1 cellular context compared by ENCODE assay signal in genomic region chr1:1135339-1136111, GRCh38.
TF ChIP-seq lines count a peak whose summit lies in the region.

No MANE protein-coding gene starts in this region.

TF ChIP-seq in K562, 482 proteins besides CTCF, POLR2A, EP300 and RAD21 (continued from another document):
- TF ChIP-seq GTF2B (IDR thresholded peaks at IDR 0.05; ENCODE audit: extremely low read depth, insufficient read length) (no peak), DMBX1 (CRISPR knock-in tag; IDR thresholded peaks at IDR 0.05; ENCODE audit: borderline replicate concordance) (no peak; the same call in 1 of the 2 replicates), ZNF830 (CRISPR knock-in tag; IDR thresholded peaks at IDR 0.05) (no peak), NCOA6 (IDR thresholded peaks at IDR 0.05) (no peak), ETV1 (tag; conservative IDR thresholded peaks at IDR 0.05; ENCODE audit: low read depth) (0 out of 2 replicates have a peak, but pooled peaks have one; percentile 51), HNRNPLL (IDR thresholded peaks at IDR 0.05; ENCODE audit: low read depth, low read length, poor library complexity, severe bottlenecking) (no peak), DPF2 (IDR thresholded peaks at IDR 0.05) (no peak), CC2D1A (IDR thresholded peaks at IDR 0.05) (no peak), CCNT2 (IDR thresholded peaks at IDR 0.05; ENCODE audit: borderline replicate concordance, extremely low read depth, insufficient read length, low read depth, low read length) (no peak), THRAP3 (IDR thresholded peaks at IDR 0.05; ENCODE audit: borderline replicate concordance) (no peak), TAF15 (IDR thresholded peaks at IDR 0.05; ENCODE audit: low read depth, low read length) (no peak), JUN (IDR thresholded peaks at IDR 0.05; ENCODE audit: borderline replicate concordance, low read depth, low read length) (no peak), JUN (CRISPR knock-in tag; IDR thresholded peaks at IDR 0.05; ENCODE audit: borderline replicate concordance) (no peak), IFI16 (CRISPR knock-in tag; IDR thresholded peaks at IDR 0.05) (no peak), MTF1 (CRISPR knock-in tag; IDR thresholded peaks at IDR 0.05; ENCODE audit: borderline replicate concordance) (no peak), GTF2F1 (IDR thresholded peaks at IDR 0.05; ENCODE audit: low read depth, low read length) (no peak), HBP1 (CRISPR knock-in tag; IDR thresholded peaks at IDR 0.05) (no peak), NR1H2 (CRISPR knock-in tag; IDR thresholded peaks at IDR 0.05) (no peak), KLF16 (IDR thresholded peaks at IDR 0.05) (peak; percentile 67; the same call in 1 of the 2 replicates), ZNF668 (CRISPR knock-in tag; IDR thresholded peaks at IDR 0.05) (no peak), BRCA1 (IDR thresholded peaks at IDR 0.05) (no peak), BRCA1 (CRISPR knock-in tag; IDR thresholded peaks at IDR 0.05) (no peak), SMARCA4 (IDR thresholded peaks at IDR 0.05) (no peak), CBX5 (IDR thresholded peaks at IDR 0.05; ENCODE audit: borderline replicate concordance, low read depth) (no peak), ELF2 (CRISPR knock-in tag; IDR thresholded peaks at IDR 0.05) (no peak), ZNF518B (CRISPR knock-in tag; IDR thresholded peaks at IDR 0.05) (no peak), FOXP4 (CRISPR knock-in tag; IDR thresholded peaks at IDR 0.05; ENCODE audit: borderline replicate concordance) (no peak), ZNF79 (CRISPR knock-in tag; IDR thresholded peaks at IDR 0.05; ENCODE audit: low read depth) (no peak), NONO (IDR thresholded peaks at IDR 0.05; ENCODE audit: low read depth in 2 of 2, low read length in 1 of 2) (no peak), TCF7 (IDR thresholded peaks at IDR 0.05; ENCODE audit: borderline replicate concordance) (no peak), EGR1 (conservative IDR thresholded peaks at IDR 0.05) (no peak), IRF9 (tag; IDR thresholded peaks at IDR 0.05) (peak; percentile 24; the same call in 1 of the 2 replicates), SMAD1 (IDR thresholded peaks at IDR 0.05; ENCODE audit: low read depth, low read length, partially characterized antibody) (no peak), ERF (CRISPR knock-in tag; IDR thresholded peaks at IDR 0.05) (no peak)
- TF ChIP-seq, protein P1, sequence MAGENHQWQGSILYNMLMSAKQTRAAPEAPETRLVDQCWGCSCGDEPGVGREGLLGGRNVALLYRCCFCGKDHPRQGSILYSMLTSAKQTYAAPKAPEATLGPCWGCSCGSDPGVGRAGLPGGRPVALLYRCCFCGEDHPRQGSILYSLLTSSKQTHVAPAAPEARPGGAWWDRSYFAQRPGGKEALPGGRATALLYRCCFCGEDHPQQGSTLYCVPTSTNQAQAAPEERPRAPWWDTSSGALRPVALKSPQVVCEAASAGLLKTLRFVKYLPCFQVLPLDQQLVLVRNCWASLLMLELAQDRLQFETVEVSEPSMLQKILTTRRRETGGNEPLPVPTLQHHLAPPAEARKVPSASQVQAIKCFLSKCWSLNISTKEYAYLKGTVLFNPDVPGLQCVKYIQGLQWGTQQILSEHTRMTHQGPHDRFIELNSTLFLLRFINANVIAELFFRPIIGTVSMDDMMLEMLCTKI (IDR thresholded peaks at IDR 0.05; ENCODE audit: partially characterized antibody) = no peak
- TF ChIP-seq, protein P2, sequence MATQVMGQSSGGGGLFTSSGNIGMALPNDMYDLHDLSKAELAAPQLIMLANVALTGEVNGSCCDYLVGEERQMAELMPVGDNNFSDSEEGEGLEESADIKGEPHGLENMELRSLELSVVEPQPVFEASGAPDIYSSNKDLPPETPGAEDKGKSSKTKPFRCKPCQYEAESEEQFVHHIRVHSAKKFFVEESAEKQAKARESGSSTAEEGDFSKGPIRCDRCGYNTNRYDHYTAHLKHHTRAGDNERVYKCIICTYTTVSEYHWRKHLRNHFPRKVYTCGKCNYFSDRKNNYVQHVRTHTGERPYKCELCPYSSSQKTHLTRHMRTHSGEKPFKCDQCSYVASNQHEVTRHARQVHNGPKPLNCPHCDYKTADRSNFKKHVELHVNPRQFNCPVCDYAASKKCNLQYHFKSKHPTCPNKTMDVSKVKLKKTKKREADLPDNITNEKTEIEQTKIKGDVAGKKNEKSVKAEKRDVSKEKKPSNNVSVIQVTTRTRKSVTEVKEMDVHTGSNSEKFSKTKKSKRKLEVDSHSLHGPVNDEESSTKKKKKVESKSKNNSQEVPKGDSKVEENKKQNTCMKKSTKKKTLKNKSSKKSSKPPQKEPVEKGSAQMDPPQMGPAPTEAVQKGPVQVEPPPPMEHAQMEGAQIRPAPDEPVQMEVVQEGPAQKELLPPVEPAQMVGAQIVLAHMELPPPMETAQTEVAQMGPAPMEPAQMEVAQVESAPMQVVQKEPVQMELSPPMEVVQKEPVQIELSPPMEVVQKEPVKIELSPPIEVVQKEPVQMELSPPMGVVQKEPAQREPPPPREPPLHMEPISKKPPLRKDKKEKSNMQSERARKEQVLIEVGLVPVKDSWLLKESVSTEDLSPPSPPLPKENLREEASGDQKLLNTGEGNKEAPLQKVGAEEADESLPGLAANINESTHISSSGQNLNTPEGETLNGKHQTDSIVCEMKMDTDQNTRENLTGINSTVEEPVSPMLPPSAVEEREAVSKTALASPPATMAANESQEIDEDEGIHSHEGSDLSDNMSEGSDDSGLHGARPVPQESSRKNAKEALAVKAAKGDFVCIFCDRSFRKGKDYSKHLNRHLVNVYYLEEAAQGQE (CRISPR knock-in tag; IDR thresholded peaks at IDR 0.05; ENCODE audit: low read depth) = no peak
- TF ChIP-seq, protein P3, sequence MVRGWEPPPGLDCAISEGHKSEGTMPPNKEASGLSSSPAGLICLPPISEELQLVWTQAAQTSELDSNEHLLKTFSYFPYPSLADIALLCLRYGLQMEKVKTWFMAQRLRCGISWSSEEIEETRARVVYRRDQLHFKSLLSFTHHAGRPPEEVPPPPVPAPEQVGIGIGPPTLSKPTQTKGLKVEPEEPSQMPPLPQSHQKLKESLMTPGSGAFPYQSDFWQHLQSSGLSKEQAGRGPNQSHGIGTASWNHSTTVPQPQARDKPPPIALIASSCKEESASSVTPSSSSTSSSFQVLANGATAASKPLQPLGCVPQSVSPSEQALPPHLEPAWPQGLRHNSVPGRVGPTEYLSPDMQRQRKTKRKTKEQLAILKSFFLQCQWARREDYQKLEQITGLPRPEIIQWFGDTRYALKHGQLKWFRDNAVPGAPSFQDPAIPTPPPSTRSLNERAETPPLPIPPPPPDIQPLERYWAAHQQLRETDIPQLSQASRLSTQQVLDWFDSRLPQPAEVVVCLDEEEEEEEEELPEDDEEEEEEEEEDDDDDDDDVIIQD (CRISPR knock-in tag; IDR thresholded peaks at IDR 0.05) = no peak; the same call in 1 of the 2 replicates
